8 cellular contexts compared by ENCODE assay signal in the genomic region with DNA sequence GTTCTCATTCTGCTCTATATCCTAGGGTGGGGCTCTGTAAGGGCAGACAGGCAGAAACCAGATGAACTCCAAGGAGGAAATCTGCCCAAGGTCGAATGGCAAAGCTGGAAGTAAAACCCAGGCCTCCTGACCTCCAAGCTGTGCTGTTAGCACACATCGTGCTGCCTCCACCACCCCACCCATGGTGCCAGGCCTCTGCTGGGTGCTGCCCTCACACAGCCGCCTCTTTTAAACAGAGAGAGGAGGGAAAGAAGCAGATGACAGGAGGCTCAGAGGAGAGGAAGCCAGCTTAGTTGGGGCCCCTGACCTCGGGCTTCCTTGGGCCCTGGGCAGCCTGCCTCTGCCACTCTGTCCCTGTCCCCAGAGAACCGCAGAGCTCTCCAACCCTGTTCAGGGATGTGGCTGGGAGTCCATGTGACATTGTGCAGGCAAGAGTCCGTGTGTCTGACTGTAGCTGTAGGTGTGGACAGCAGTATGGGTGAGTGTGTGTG. TPM values are rescaled to one million over a fixed set of nuclear protein-coding genes. Genes with fewer than 3 reads are reported as not detected.
DNase-seq lines count a peak whose midpoint lies in the region; ATAC-seq and TF ChIP-seq lines count a peak whose summit lies in the region.

No MANE protein-coding gene starts in this region.

- H3K36me3 Mint-ChIP-seq in activated naive CD8-positive, alpha-beta T cell = no peaks in the 10 kb centered on the region
- no peaks in the 10 kb centered on the region for H3K36me3 Mint-ChIP-seq in activated naive CD8-positive, alpha-beta T cell treated with anti-CD3 and anti-CD28 coated beads, Interleukin-2, amount 50 U/mL, for 24 hours (ENCODE audit: low read depth)
- H3K36me3 Mint-ChIP-seq in naive B cell = peaks cover 0 to 8% of the 10 kb centered on the region in 2 donors

- H3K4me1 Mint-ChIP-seq in activated naive CD8-positive, alpha-beta T cell (ENCODE audit: low read depth) = peaks cover 9% of the 10 kb centered on the region
- peaks cover 11% of the 10 kb centered on the region for H3K4me1 Mint-ChIP-seq in activated naive CD8-positive, alpha-beta T cell treated with anti-CD3 and anti-CD28 coated beads, Interleukin-2, amount 50 U/mL, for 24 hours
- peaks cover 8 to 17% (median 13%) of the 10 kb centered on the region in 3 donors for H3K4me1 Mint-ChIP-seq in naive B cell

- no peak for DNase-seq in activated naive CD8-positive, alpha-beta T cell treated with anti-CD3 and anti-CD28 coated beads, Interleukin-2, amount 50 U/mL, for 24 hours
- DNase-seq in esophagus squamous epithelium (lab: John Stamatoyannopoulos, UW) = no peak
- DNase-seq in naive B cell = no peak
- no peak for DNase-seq in COLO668 (lab: John Stamatoyannopoulos, UW; ENCODE audit: unreplicated experiment)
- no peak for DNase-seq in NCI-H226
- no peak for DNase-seq in OCI-M1 (lab: John Stamatoyannopoulos, UW)

- H3K9me3 Mint-ChIP-seq in activated naive CD8-positive, alpha-beta T cell (ENCODE audit: low read depth) = no peaks in the 10 kb centered on the region
- H3K9me3 Mint-ChIP-seq in activated naive CD8-positive, alpha-beta T cell treated with anti-CD3 and anti-CD28 coated beads, Interleukin-2, amount 50 U/mL, for 24 hours = no peaks in the 10 kb centered on the region
- H3K9me3 Mint-ChIP-seq in naive B cell = no peaks in the 10 kb centered on the region

- peaks cover 22 to 44% (median 28%) of the 10 kb centered on the region in 3 donors for H3K4me1 ChIP-seq in esophagus squamous epithelium

- TF ChIP-seq POLR2A in esophagus squamous epithelium (IDR thresholded peaks at IDR 0.05) = no peak

- no peak overlapping the region for H3K27ac Mint-ChIP-seq in activated naive CD8-positive, alpha-beta T cell
- H3K27ac Mint-ChIP-seq in activated naive CD8-positive, alpha-beta T cell treated with anti-CD3 and anti-CD28 coated beads, Interleukin-2, amount 50 U/mL, for 24 hours = no peak overlapping the region
- no peak overlapping the region for H3K27ac Mint-ChIP-seq in naive B cell

- 21 to 25% methylated on average over 3 of the region's 6 CpGs for WGBS in esophagus squamous epithelium, 2 donors

- TF ChIP-seq CTCF in esophagus squamous epithelium (IDR thresholded peaks at IDR 0.05) = no peak

- peak overlapping the region; percentile 80 to 95 (median 89) for H3K27ac ChIP-seq in esophagus squamous epithelium

- no peaks in the 10 kb centered on the region for H3K36me3 ChIP-seq in esophagus squamous epithelium

- peaks cover 0 to 4% (median 0%) of the 10 kb centered on the region in 4 donors for H3K27me3 ChIP-seq in esophagus squamous epithelium

- H3K27me3 Mint-ChIP-seq in activated naive CD8-positive, alpha-beta T cell = peaks cover 15% of the 10 kb centered on the region
- H3K27me3 Mint-ChIP-seq in activated naive CD8-positive, alpha-beta T cell treated with anti-CD3 and anti-CD28 coated beads, Interleukin-2, amount 50 U/mL, for 24 hours = peaks cover 32% of the 10 kb centered on the region
- H3K27me3 Mint-ChIP-seq in naive B cell = peaks cover 30 to 49% (median 37%) of the 10 kb centered on the region in 3 donors

- H3K4me3 ChIP-seq in esophagus squamous epithelium = peak overlapping the region in 3 of 4 donors; percentile 60 to 87 (median 67)

- no peak for ATAC-seq in activated naive CD8-positive, alpha-beta T cell treated with anti-CD3 and anti-CD28 coated beads, Interleukin-2, amount 50 U/mL, for 24 hours
- no peak for ATAC-seq in naive B cell (ENCODE audit: low read depth in 2 of 2)
- ATAC-seq in HG03025 (IDR thresholded peaks at IDR 0.05; ENCODE audit: low FRiP score, unreplicated experiment) = no peak

- no peaks in the 10 kb centered on the region for H3K9me3 ChIP-seq in esophagus squamous epithelium

- H3K4me3 Mint-ChIP-seq in activated naive CD8-positive, alpha-beta T cell = peak overlapping the region; percentile 69
- no peak overlapping the region for H3K4me3 Mint-ChIP-seq in activated naive CD8-positive, alpha-beta T cell treated with anti-CD3 and anti-CD28 coated beads, Interleukin-2, amount 50 U/mL, for 24 hours
- H3K4me3 Mint-ChIP-seq in naive B cell = peak overlapping the region in 6 of 8 donors; percentile 51 to 83 (median 74)

- intact Hi-C loops in esophagus squamous epithelium (cut with DNase I) = no loop called here

RNA-seq across cellular contexts. Expression of a gene that starts 1.1 kb away (rescaled TPM):
- total RNA-seq in esophagus squamous epithelium = 10 to 100 TPM in 2 of 4 donors, 1 to 10 TPM in 2; 2.9 to 31.7 (median 9.1) TPM
- not detected for polyA plus RNA-seq in naive B cell (ENCODE audit: low read depth in 6 of 6)

RNA-seq across cellular contexts. Expression of a gene that starts 50.5 kb away (rescaled TPM):
- total RNA-seq in esophagus squamous epithelium = 100 to 1,000 TPM in 1 of 4 donors, 10 to 100 TPM in 3; 59.6 to 102 (median 85.1) TPM
- 100 to 1,000 TPM; 307 to 561 (median 336) TPM for polyA plus RNA-seq in naive B cell (ENCODE audit: low read depth in 6 of 6)

RNA-seq across cellular contexts. Expression of a gene that starts 51.1 kb away (rescaled TPM):
- 10 to 100 TPM; 12.3 to 26.9 (median 21.1) TPM for total RNA-seq in esophagus squamous epithelium
- 10 to 100 TPM; 63.2 to 99.7 (median 85.8) TPM for polyA plus RNA-seq in naive B cell (ENCODE audit: low read depth in 6 of 6)
